ENCODE assay signal across 2 cellular contexts in genomic region chr17:39152134-39152884, GRCh38.
TF ChIP-seq lines count a peak whose summit lies in the region.

No MANE protein-coding gene starts in this region.

TF ChIP-seq in endothelial cell of umbilical vein, 7 proteins besides CTCF, POLR2A, EP300 and RAD21:
- TF ChIP-seq EZH2 (IDR thresholded peaks at IDR 0.05; ENCODE audit: borderline replicate concordance, low read depth, low read length, severe bottlenecking) (no peak), FOS (IDR thresholded peaks at IDR 0.05; ENCODE audit: borderline replicate concordance, insufficient read depth, low read length) (no peak), POLR2AphosphoS5 (IDR thresholded peaks at IDR 0.05; ENCODE audit: insufficient read depth, low read depth, low read length) (no peak), MYC (IDR thresholded peaks at IDR 0.05; ENCODE audit: low read depth, low read length) (no peak), GATA2 (IDR thresholded peaks at IDR 0.05; ENCODE audit: insufficient read depth, insufficient read length, low read depth, low read length) (no peak), MAX (IDR thresholded peaks at IDR 0.05; ENCODE audit: insufficient read depth, insufficient read length) (no peak), JUN (IDR thresholded peaks at IDR 0.05; ENCODE audit: borderline replicate concordance, insufficient read depth, insufficient read length, low read depth) (no peak)

TF ChIP-seq in neural cell, 6 proteins besides CTCF, POLR2A, EP300 and RAD21:
- peak; percentile 20 for TF ChIP-seq REST (IDR thresholded peaks at IDR 0.05; ENCODE audit: borderline replicate concordance)
- TF ChIP-seq TAF1 (IDR thresholded peaks at IDR 0.05; ENCODE audit: low read depth), result peak; percentile 38
- no peak for TF ChIP-seq POLR2AphosphoS5 (IDR thresholded peaks at IDR 0.05)
